ENCODE assay signal across 1 cellular context in genomic region chr10:78302989-78303854, GRCh38.
A peak's percentile ranks its signal among the peaks of the same experiment; 100 is the strongest.
TF ChIP-seq lines count a peak whose summit lies in the region.

No MANE protein-coding gene starts in this region.

TF ChIP-seq in HepG2, 621 proteins besides CTCF, POLR2A, EP300 and RAD21 (continued from another document and continues in another):
- TF ChIP-seq SNAPC4 (CRISPR knock-in tag; IDR thresholded peaks at IDR 0.05) = no peak
- TF ChIP-seq NCOA2 (CRISPR knock-in tag; IDR thresholded peaks at IDR 0.05) = peak; percentile 34; the same call in 1 of the 2 replicates
- peak; percentile 18; the same call in 1 of the 2 replicates for TF ChIP-seq ZNF770 (CRISPR knock-in tag; IDR thresholded peaks at IDR 0.05)
- TF ChIP-seq ZSCAN30 (CRISPR knock-in tag; IDR thresholded peaks at IDR 0.05) = 0 out of 2 replicates have a peak, but pooled peaks have one; percentile 35
- no peak for TF ChIP-seq HDAC1 (CRISPR knock-in tag; IDR thresholded peaks at IDR 0.05)
- no peak; the same call in 1 of the 2 replicates for TF ChIP-seq TRIM24 (CRISPR knock-in tag; IDR thresholded peaks at IDR 0.05)
- TF ChIP-seq ZNF768 (CRISPR knock-in tag; IDR thresholded peaks at IDR 0.05) = peak; percentile 55; the same call in 1 of the 2 replicates
- no peak for TF ChIP-seq KIAA2018 (CRISPR knock-in tag; IDR thresholded peaks at IDR 0.05; ENCODE audit: borderline replicate concordance)
- TF ChIP-seq ZNF350 (CRISPR knock-in tag; IDR thresholded peaks at IDR 0.05; ENCODE audit: borderline replicate concordance, low read depth) = no peak
- TF ChIP-seq GMEB1 (CRISPR knock-in tag; IDR thresholded peaks at IDR 0.05; ENCODE audit: borderline replicate concordance) = peak; percentile 71
- peak; percentile 16 for TF ChIP-seq MED8 (CRISPR knock-in tag; IDR thresholded peaks at IDR 0.05; ENCODE audit: insufficient replicate concordance)
- no peak for TF ChIP-seq ZNF878 (CRISPR knock-in tag; IDR thresholded peaks at IDR 0.05)
- TF ChIP-seq ZNF749 (CRISPR knock-in tag; IDR thresholded peaks at IDR 0.05; ENCODE audit: borderline replicate concordance) = no peak
- no peak for TF ChIP-seq NCOR1 (IDR thresholded peaks at IDR 0.05; ENCODE audit: borderline replicate concordance, low read length)
- no peak for TF ChIP-seq RAD51 (IDR thresholded peaks at IDR 0.05; ENCODE audit: borderline replicate concordance)
- peak; percentile 63; the same call in 1 of the 2 replicates for TF ChIP-seq ZMAT3 (CRISPR knock-in tag; conservative IDR thresholded peaks at IDR 0.05)
- no peak for TF ChIP-seq ZMYM3 (CRISPR knock-in tag; IDR thresholded peaks at IDR 0.05)
- TF ChIP-seq NFIC (IDR thresholded peaks at IDR 0.05; ENCODE audit: low read length) = no peak
- TF ChIP-seq ZNF431 (CRISPR knock-in tag; IDR thresholded peaks at IDR 0.05; ENCODE audit: borderline replicate concordance, low read depth) = 0 out of 2 replicates have a peak, but pooled peaks have one; percentile 39
- TF ChIP-seq ZC3H13 (CRISPR knock-in tag; IDR thresholded peaks at IDR 0.05) = no peak
- TF ChIP-seq MXD3 (CRISPR knock-in tag; IDR thresholded peaks at IDR 0.05) = peak; percentile 70; the same call in 1 of the 2 replicates
- no peak for TF ChIP-seq PHF5A (CRISPR knock-in tag; IDR thresholded peaks at IDR 0.05; ENCODE audit: low read depth, unreplicated experiment)
- TF ChIP-seq THRA (CRISPR knock-in tag; IDR thresholded peaks at IDR 0.05; ENCODE audit: borderline replicate concordance) = peak; percentile 78; the same call in 1 of the 2 replicates
- peak; percentile 24; the same call in 1 of the 2 replicates for TF ChIP-seq MIER3 (CRISPR knock-in tag; IDR thresholded peaks at IDR 0.05; ENCODE audit: borderline replicate concordance)
- TF ChIP-seq NCOA5 (CRISPR knock-in tag; IDR thresholded peaks at IDR 0.05) = no peak
- TF ChIP-seq ZNF567 (CRISPR knock-in tag; IDR thresholded peaks at IDR 0.05; ENCODE audit: borderline replicate concordance) = peak; percentile 83
- no peak; the same call in 1 of the 2 replicates for TF ChIP-seq ARHGAP35 (CRISPR knock-in tag; IDR thresholded peaks at IDR 0.05; ENCODE audit: borderline replicate concordance)
- 0 out of 2 replicates have a peak, but pooled peaks have one; percentile 59 for TF ChIP-seq ZNF792 (CRISPR knock-in tag; IDR thresholded peaks at IDR 0.05)
- no peak for TF ChIP-seq FIP1L1 (IDR thresholded peaks at IDR 0.05; ENCODE audit: borderline replicate concordance, insufficient read depth, low read depth, low read length)
- peak; percentile 39; the same call in 1 of the 2 replicates for TF ChIP-seq ZNF12 (CRISPR knock-in tag; IDR thresholded peaks at IDR 0.05)
- no peak; the same call in 1 of the 2 replicates for TF ChIP-seq HNF1B (CRISPR knock-in tag; IDR thresholded peaks at IDR 0.05)
- peak; percentile 91 for TF ChIP-seq HNRNPK (IDR thresholded peaks at IDR 0.05; ENCODE audit: low read depth, low read length, poor library complexity, severe bottlenecking)
- no peak for TF ChIP-seq ZNF34 (CRISPR knock-in tag; IDR thresholded peaks at IDR 0.05; ENCODE audit: borderline replicate concordance)
- peak; percentile 78 for TF ChIP-seq ZFY (CRISPR knock-in tag; IDR thresholded peaks at IDR 0.05)
- TF ChIP-seq ZNF607 (CRISPR knock-in tag; IDR thresholded peaks at IDR 0.05; ENCODE audit: borderline replicate concordance) = peak; percentile 82
- no peak for TF ChIP-seq PHB2 (IDR thresholded peaks at IDR 0.05; ENCODE audit: partially characterized antibody)
- TF ChIP-seq ZIK1 (CRISPR knock-in tag; IDR thresholded peaks at IDR 0.05; ENCODE audit: borderline replicate concordance, low read depth) = no peak; the same call in 1 of the 2 replicates
- peak; percentile 68 for TF ChIP-seq RARA (CRISPR knock-in tag; IDR thresholded peaks at IDR 0.05)
- TF ChIP-seq EED (CRISPR knock-in tag; IDR thresholded peaks at IDR 0.05) = no peak; the same call in 1 of the 2 replicates
